8 cellular contexts compared by ENCODE assay signal in the genomic region with DNA sequence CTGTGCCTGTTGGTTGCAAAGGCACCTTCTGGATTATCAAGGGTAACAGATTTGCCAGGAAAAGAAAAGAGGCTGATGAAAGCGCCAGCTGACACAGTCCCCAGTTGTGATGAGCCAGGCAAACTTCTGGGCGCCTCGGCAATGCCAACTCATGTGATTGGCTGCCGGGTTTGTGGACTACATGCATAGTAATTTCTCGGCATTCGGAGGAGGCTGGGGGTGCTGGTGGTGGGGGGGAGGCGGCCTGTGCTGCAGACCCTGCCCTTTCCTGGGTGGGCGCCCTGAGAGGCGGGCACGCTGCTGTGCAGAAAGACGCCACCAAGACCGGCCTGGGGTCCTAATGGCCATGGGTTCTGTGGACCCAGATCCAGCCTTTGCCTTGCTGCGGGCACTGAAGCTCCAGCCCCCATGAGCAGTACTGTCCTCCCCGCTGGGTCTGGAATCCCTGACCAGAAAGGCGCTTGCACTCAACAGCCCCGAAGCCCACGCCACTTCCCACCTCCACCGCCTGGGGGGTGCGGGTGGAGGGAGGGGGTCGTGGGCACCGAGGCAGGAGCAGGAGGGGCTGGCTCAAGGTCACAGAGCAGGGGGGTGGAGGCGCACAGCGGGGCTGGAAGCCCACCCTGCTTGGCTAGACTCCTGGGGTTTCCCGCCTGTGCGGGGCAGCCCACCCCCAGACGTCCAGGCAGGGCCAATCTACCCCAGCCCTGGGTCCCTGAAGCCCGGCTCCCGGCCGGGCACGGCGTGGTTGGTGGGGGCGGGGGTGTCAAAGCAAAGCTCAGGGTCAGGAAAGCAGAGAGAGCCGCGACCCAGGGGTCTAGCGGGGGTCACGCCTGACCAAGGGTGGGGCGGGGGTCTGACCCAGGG. TPM values are rescaled to one million over a fixed set of nuclear protein-coding genes. Genes with fewer than 3 reads are reported as not detected.
DNase-seq lines count a peak whose midpoint lies in the region; ATAC-seq, FAIRE-seq and TF ChIP-seq lines count a peak whose summit lies in the region.

No MANE protein-coding gene starts in this region.

- peak overlapping the region; percentile 68 for H3K4me3 Mint-ChIP-seq in CD8-positive, alpha-beta T cell
- H3K4me3 Mint-ChIP-seq in osteocyte (ENCODE audit: unreplicated experiment) = peak overlapping the region; percentile 65

- peaks cover 7% of the 10 kb centered on the region for H3K4me1 Mint-ChIP-seq in CD8-positive, alpha-beta T cell (ENCODE audit: low read depth)
- H3K4me1 Mint-ChIP-seq in osteocyte (ENCODE audit: unreplicated experiment) = peaks cover 28% of the 10 kb centered on the region

- no peak for ATAC-seq in CD8-positive, alpha-beta T cell
- ATAC-seq in HG03135 (IDR thresholded peaks at IDR 0.05; ENCODE audit: unreplicated experiment) = no peak

- H3K4me1 ChIP-seq in CD8-positive, alpha-beta T cell (ENCODE audit: insufficient read depth, low read length) = peaks cover 9% of the 10 kb centered on the region
- H3K4me1 ChIP-seq in OCI-LY7 (ENCODE audit: insufficient read depth, low read length, poor library complexity, severe bottlenecking) = peaks cover 16% of the 10 kb centered on the region

- peaks cover 6% of the 10 kb centered on the region for H3K9me3 Mint-ChIP-seq in CD8-positive, alpha-beta T cell
- H3K9me3 Mint-ChIP-seq in osteocyte (ENCODE audit: unreplicated experiment) = peaks cover 9% of the 10 kb centered on the region

- H3K79me2 ChIP-seq in OCI-LY7 (ENCODE audit: insufficient read depth, low read depth, low read length) = no peaks in the 10 kb centered on the region

- POLR2A ChIA-PET in CD8-positive, alpha-beta T cell (lab: Charles Lee) = no interaction called here
- POLR2A ChIA-PET in OCI-LY7 (lab: Charles Lee) = no interaction called here

- H3K27ac Mint-ChIP-seq in CD8-positive, alpha-beta T cell = no peak overlapping the region
- no peak overlapping the region for H3K27ac Mint-ChIP-seq in osteocyte (ENCODE audit: unreplicated experiment)

- H3K4me2 ChIP-seq in OCI-LY7 (ENCODE audit: low read length) = peak overlapping the region; percentile 30; the same call in 1 of the 2 replicates

- peaks cover 30% of the 10 kb centered on the region for H3K27me3 Mint-ChIP-seq in CD8-positive, alpha-beta T cell (ENCODE audit: low read depth)
- no peaks in the 10 kb centered on the region for H3K27me3 Mint-ChIP-seq in osteocyte (ENCODE audit: unreplicated experiment)

- no peak overlapping the region for H3K4me3 ChIP-seq in CD8-positive, alpha-beta T cell (ENCODE audit: low read depth, low read length)
- H3K4me3 ChIP-seq in OCI-LY7 (ENCODE audit: low read depth, low read length, poor library complexity, severe bottlenecking) = no peak overlapping the region
- peak overlapping the region; percentile 65 for H3K4me3 ChIP-seq in fibroblast of the aortic adventitia (ENCODE audit: low read depth, low read length)

- no peak overlapping the region for H2AFZ ChIP-seq in OCI-LY7 (ENCODE audit: low read length)

- H3K27ac ChIP-seq in CD8-positive, alpha-beta T cell (ENCODE audit: low read depth, low read length) = no peak overlapping the region
- no peak overlapping the region for H3K27ac ChIP-seq in OCI-LY7 (ENCODE audit: low read depth, low read length, poor library complexity, severe bottlenecking)

- H3K9me3 ChIP-seq in CD8-positive, alpha-beta T cell (ENCODE audit: low read length) = peaks cover 6% of the 10 kb centered on the region
- 0 out of 2 replicates have a peak, but pooled peaks cover 6% of the 10 kb centered on the region for H3K9me3 ChIP-seq in OCI-LY7 (ENCODE audit: low read length)

- intact Hi-C loops in CD8-positive, alpha-beta T cell (cut with DNase I, micrococcal nuclease) = no loop called here
- intact Hi-C loops in OCI-LY7 (cut with micrococcal nuclease; ENCODE audit: unreplicated experiment) = no loop called here

- CTCF ChIA-PET in CD8-positive, alpha-beta T cell (lab: Charles Lee) = no interaction called here
- CTCF ChIA-PET in OCI-LY7 (lab: Charles Lee; ENCODE audit: unreplicated experiment) = no interaction called here

- no peak for FAIRE-seq in D721Med (lab: Jason Lieb, UNC)

- H3K9me2 ChIP-seq in OCI-LY7 (ENCODE audit: insufficient read depth, low read length) = no peaks in the 10 kb centered on the region

- no peaks in the 10 kb centered on the region for H3K36me3 ChIP-seq in CD8-positive, alpha-beta T cell (ENCODE audit: insufficient read depth, low read length)
- no peaks in the 10 kb centered on the region for H3K36me3 ChIP-seq in OCI-LY7 (ENCODE audit: insufficient read depth, low read length)

- no peaks in the 10 kb centered on the region for H4K20me1 ChIP-seq in OCI-LY7 (ENCODE audit: insufficient read depth, low read length)

- no peak for TF ChIP-seq CTCF in CD8-positive, alpha-beta T cell (IDR thresholded peaks at IDR 0.05)
- TF ChIP-seq CTCF in OCI-LY7 (conservative IDR thresholded peaks at IDR 0.05; ENCODE audit: low read length) = 0 out of 2 replicates have a peak, but pooled peaks have one; percentile 11
- TF ChIP-seq CTCF in fibroblast of the aortic adventitia (IDR thresholded peaks at IDR 0.05; ENCODE audit: insufficient read depth, low read length) = peak; percentile 20
- TF ChIP-seq CTCF in osteocyte (IDR thresholded peaks at IDR 0.05) = no peak
- no peak for TF ChIP-seq CTCF in D721Med (IDR thresholded peaks at IDR 0.05; ENCODE audit: insufficient read depth, missing control alignments)

- no peak for DNase-seq in CD8-positive, alpha-beta T cell
- DNase-seq in OCI-LY7 (ENCODE audit: low spot score) (no peak), fibroblast of the aortic adventitia (ENCODE audit: low read depth) (peak; percentile 43), osteocyte (ENCODE audit: extremely low spot score, unreplicated experiment) (no peak), GM19238 (ENCODE audit: insufficient read length, low spot score) (no peak), dermis blood vessel endothelial cell (no peak), D721Med (ENCODE audit: insufficient read length, low spot score) (no peak)

- no TSS peak for BruUV-seq in OCI-LY7 (replicated peaks; lab: Mats Ljungman, UMichigan)

- no peaks in the 10 kb centered on the region for H3K36me3 Mint-ChIP-seq in CD8-positive, alpha-beta T cell
- H3K36me3 Mint-ChIP-seq in osteocyte (ENCODE audit: unreplicated experiment) = peaks cover 3% of the 10 kb centered on the region

- peaks cover 20% of the 10 kb centered on the region for H3K27me3 ChIP-seq in CD8-positive, alpha-beta T cell (ENCODE audit: insufficient read depth, low read length)

RNA-seq across cellular contexts. Expression of a gene that starts 1.0 kb away (rescaled TPM):
- under 1 TPM; 0.19 to 0.42 TPM for total RNA-seq in CD8-positive, alpha-beta T cell
- total RNA-seq in OCI-LY7 (2014; rRNA removed; shearing (Covaris generic)) = 0.10 TPM in 1 of 2 replicates, not detected in the other
- 0.52 TPM in 1 of 2 replicates, not detected in the other for total RNA-seq in OCI-LY7 (2022)
- 3.9 and 14.9 TPM in 2 replicates for total RNA-seq in fibroblast of the aortic adventitia (ENCODE audit: low replicate concordance)
- 5.8 and 6.9 TPM in 2 replicates for total RNA-seq in osteocyte
- 0.23 and 0.51 TPM in 2 replicates for total RNA-seq in dermis blood vessel endothelial cell

RNA-seq across cellular contexts. Expression of a gene that starts 17.6 kb away (rescaled TPM):
- 1 to 10 TPM; 2.6 to 2.9 TPM for total RNA-seq in CD8-positive, alpha-beta T cell
- 14.2 and 15.3 TPM in 2 replicates for total RNA-seq in OCI-LY7 (2014; rRNA removed; shearing (Covaris generic))
- 13.9 and 15.6 TPM in 2 replicates for total RNA-seq in OCI-LY7 (2022)
- total RNA-seq in fibroblast of the aortic adventitia (ENCODE audit: low replicate concordance) = 0.45 and 0.65 TPM in 2 replicates
- total RNA-seq in osteocyte = 5.1 TPM in 2 replicates
- total RNA-seq in dermis blood vessel endothelial cell = 1.0 and 1.4 TPM in 2 replicates

RNA-seq across cellular contexts. Expression of a gene that starts 19.7 kb away (rescaled TPM):
- total RNA-seq in CD8-positive, alpha-beta T cell = 10 to 100 TPM; 11.7 to 12.0 TPM
- total RNA-seq in OCI-LY7 (2014; rRNA removed; shearing (Covaris generic)) = 33.3 and 45.6 TPM in 2 replicates
- 38.6 and 46.8 TPM in 2 replicates for total RNA-seq in OCI-LY7 (2022)
- total RNA-seq in fibroblast of the aortic adventitia (ENCODE audit: low replicate concordance) = 28.4 and 47.8 TPM in 2 replicates
- total RNA-seq in osteocyte = 36.5 and 41.2 TPM in 2 replicates
- 24.5 and 26.6 TPM in 2 replicates for total RNA-seq in dermis blood vessel endothelial cell

Comparison
In these comparisons a context has a peak if more than half of its experiments do, and no peak if none do; other contexts are left out.
1. CTCF ChIP-seq: peak in OCI-LY7 (single experiment) and fibroblast of the aortic adventitia (single experiment); none in CD8-positive, alpha-beta T cell (single experiment), osteocyte (single experiment) and D721Med (single experiment).